ENCODE assay signal across 10 cellular contexts in genomic region chr6:157443066-157443800, GRCh38.
DNase-seq lines count a peak whose midpoint lies in the region; ATAC-seq, FAIRE-seq and TF ChIP-seq lines count a peak whose summit lies in the region.
"Had no signal": no experiment of that assay in that cellular context is flagged by ENCODE, and none has a peak within 500 bp of the region (broad histone marks: within the 10 kb centered on the region; RNA-seq: fewer than 3 reads in every experiment).

No MANE protein-coding gene starts in this region.

- CTCF ChIA-PET in GM12878 (lab: Yijun Ruan, JAX), result interaction anchor here (0.9 to 1.5 kb wide), 5 partner anchors 11 to 116 kb away, joined by 3 read pairs; no protein-coding TSS in a partner anchor

- H3K4me3 ChIP-seq in GM12878, result no peak overlapping the region
- H3K4me3 ChIP-seq: heart left ventricle had no signal

- SMC1A ChIA-PET in GM12878 (lab: Charles Lee; ENCODE audit: uncharacterized antibody, unreplicated experiment), result interaction anchor here (0.6 to 10.8 kb wide), 15 partner anchors 10 to 126 kb away, joined by 3 to 88 read pairs (median 4); partner anchors contain the start of gene TMEM242

- DNase-seq in Daoy (ENCODE audit: low read depth) (peak; percentile 91), GM12878 (ENCODE audit: low read depth, low spot score) (peak; percentile 80), posterior cingulate gyrus (no peak), medulla oblongata (ENCODE audit: extremely low spot score) (no peak), NCI-H526 treated with DMSO at 0.1 percent for 48 hours (lab: John Stamatoyannopoulos, UW) (no peak), left colon (no peak)
- DNase-seq: heart left ventricle; stimulated activated CD4-positive, alpha-beta T cell treated with anti-CD3 and anti-CD28 coated beads, Interleukin-4, amount 100 ng/mL, for 4 hours had no signal

- no peak overlapping the region for H2AFZ ChIP-seq in GM12878 (ENCODE audit: control insufficient read depth, low read depth, low read length)

- peak; percentile 89 for FAIRE-seq in GM12878 (lab: Jason Lieb, UNC)

- POLR2A ChIA-PET in GM12878 (lab: Charles Lee), result interaction anchor here (0.7 to 1.4 kb wide), 5 partner anchors 10 to 21 kb away, joined by 3 to 5 read pairs (median 3); no protein-coding TSS in a partner anchor

- H3K27me3 ChIP-seq in GM12878 (replicated peaks in 1 of 2; ENCODE audit: control insufficient read depth in 2 of 2, insufficient read depth in 2 of 2, low read length in 1 of 2), result no peaks in the 10 kb centered on the region
- H3K27me3 ChIP-seq: heart left ventricle had no signal

- intact Hi-C loops in GM12878 (cut with micrococcal nuclease; ENCODE audit: unreplicated experiment), result loop anchor here (1.0 to 5.0 kb wide), 5 partner anchors 18 to 121 kb away; partner anchors contain the start of genes TMEM242 and ZDHHC14
- intact Hi-C loops in posterior cingulate gyrus (cut with DNase I), result no loop called here
- intact Hi-C loops in left colon (cut with DNase I, micrococcal nuclease), result no loop called here

- in situ Hi-C loops in GM12878 (cut with MboI), result no loop called here

- no peaks in the 10 kb centered on the region for H4K20me1 ChIP-seq in GM12878 (ENCODE audit: control insufficient read depth, insufficient read depth)

- peak; percentile 84 to 87 for TF ChIP-seq EP300 in GM12878 (IDR thresholded peaks at IDR 0.05; ENCODE audit: borderline replicate concordance in 1 of 2, control insufficient read depth in 1 of 2, low read depth in 2 of 2, low read length in 2 of 2)

- H3K4me2 ChIP-seq in GM12878 (ENCODE audit: control insufficient read depth, insufficient read depth), result 0 out of 2 replicates have a peak overlapping the region, but pooled peaks have one; percentile 30

- ATAC-seq in GM19467 (IDR thresholded peaks at IDR 0.05; ENCODE audit: unreplicated experiment) (peak; percentile 75), HG03342 (IDR thresholded peaks at IDR 0.05; ENCODE audit: unreplicated experiment) (peak; percentile 91), GM12878 (peak; percentile 97), left colon (no peak)
- ATAC-seq: heart left ventricle had no signal

- H3K36me3 ChIP-seq in GM12878 (ENCODE audit: control insufficient read depth in 2 of 2, insufficient read depth in 2 of 2, low read length in 1 of 2), result no peaks in the 10 kb centered on the region
- H3K36me3 ChIP-seq: heart left ventricle had no signal

- H3K27ac ChIP-seq in GM12878 (ENCODE audit: control insufficient read depth, insufficient read depth), result no peak overlapping the region
- H3K27ac ChIP-seq: heart left ventricle had no signal

- WGBS in GM12878 (ENCODE audit: insufficient coverage, insufficient replicate concordance, low lambda C conversion rate, missing lambda C conversion rate), result 22% methylated on average over 6 of the region's 6 CpGs

- peaks cover 22% of the 10 kb centered on the region for H3K9me3 ChIP-seq in GM12878 (replicated peaks; ENCODE audit: control insufficient read depth, insufficient read depth, low read length)
- H3K9me3 ChIP-seq: heart left ventricle had no signal

- no TSS peak for BruUV-seq in GM12878 (replicated peaks; lab: Mats Ljungman, UMichigan)

- no peak for TF ChIP-seq POLR2A in GM12878 (IDR thresholded peaks at IDR 0.05; ENCODE audit: low read depth, low read length)

- no peak for TF ChIP-seq CTCF in GM12878 (IDR thresholded peaks at IDR 0.05 in 2 of 3, conservative IDR thresholded peaks at IDR 0.05 in 1 of 3; ENCODE audit: control insufficient read depth in 2 of 3, extremely low read depth in 1 of 3, insufficient read depth in 1 of 3, low read depth in 3 of 3, low read length in 3 of 3)

- RAD21 ChIA-PET in GM12878 (lab: Charles Lee; ENCODE audit: unreplicated experiment), result interaction anchor here (0.7 to 1.6 kb wide), 7 partner anchors 13 to 223 kb away, joined by 3 to 10 read pairs (median 6); partner anchors contain the start of gene TMEM242

- H3K9ac ChIP-seq in GM12878 (ENCODE audit: control insufficient read depth, insufficient read depth, low read length), result no peak overlapping the region

- H3K4me1 ChIP-seq in GM12878 (ENCODE audit: control insufficient read depth, insufficient read depth, low read length), result 0 out of 2 replicates have a peak, but pooled peaks cover 3% of the 10 kb centered on the region

- TF ChIP-seq RAD21 in GM12878 (IDR thresholded peaks at IDR 0.05; ENCODE audit: insufficient read depth, low read depth, low read length), result no peak

- H3K79me2 ChIP-seq in GM12878 (ENCODE audit: control insufficient read depth, insufficient read depth, low read length), result no peaks in the 10 kb centered on the region

TF ChIP-seq in GM12878, 131 proteins besides CTCF, POLR2A, EP300 and RAD21 (continues in another document):
- TF ChIP-seq NRF1 (conservative IDR thresholded peaks at IDR 0.05; ENCODE audit: low read depth, low read length), result no peak
- peak; percentile 71 for TF ChIP-seq ATF2 (IDR thresholded peaks at IDR 0.05; ENCODE audit: low read length)
- peak; percentile 79 for TF ChIP-seq JUNB (IDR thresholded peaks at IDR 0.05)
- peak; percentile 73 for TF ChIP-seq ZNF687 (IDR thresholded peaks at IDR 0.05)
- TF ChIP-seq RELB (IDR thresholded peaks at IDR 0.05; ENCODE audit: low read depth), result peak; percentile 77
- TF ChIP-seq SUZ12 (IDR thresholded peaks at IDR 0.05; ENCODE audit: unreplicated experiment), result no peak

Comparison
In these comparisons a context has a peak if more than half of its experiments do, and no peak if none do; other contexts are left out.
1. DNase-seq: peak in Daoy (single experiment) and GM12878 (single experiment); none in posterior cingulate gyrus (0 of 10), medulla oblongata (single experiment), NCI-H526 treated with DMSO at 0.1 percent for 48 hours (single experiment) and left colon (0 of 2).